In genomic region chr2:46996300-46996843, GRCh38 we compare ENCODE assay signal across 1 cellular context.
TF ChIP-seq lines count a peak whose summit lies in the region.

No MANE protein-coding gene starts in this region.

TF ChIP-seq in GM23338, 12 proteins besides CTCF, POLR2A, EP300 and RAD21 (continued from another document):
- no peak for TF ChIP-seq ZNF114 (CRISPR knock-in tag; IDR thresholded peaks at IDR 0.05)
